ENCODE assay signal across 1 cellular context in the genomic region with DNA sequence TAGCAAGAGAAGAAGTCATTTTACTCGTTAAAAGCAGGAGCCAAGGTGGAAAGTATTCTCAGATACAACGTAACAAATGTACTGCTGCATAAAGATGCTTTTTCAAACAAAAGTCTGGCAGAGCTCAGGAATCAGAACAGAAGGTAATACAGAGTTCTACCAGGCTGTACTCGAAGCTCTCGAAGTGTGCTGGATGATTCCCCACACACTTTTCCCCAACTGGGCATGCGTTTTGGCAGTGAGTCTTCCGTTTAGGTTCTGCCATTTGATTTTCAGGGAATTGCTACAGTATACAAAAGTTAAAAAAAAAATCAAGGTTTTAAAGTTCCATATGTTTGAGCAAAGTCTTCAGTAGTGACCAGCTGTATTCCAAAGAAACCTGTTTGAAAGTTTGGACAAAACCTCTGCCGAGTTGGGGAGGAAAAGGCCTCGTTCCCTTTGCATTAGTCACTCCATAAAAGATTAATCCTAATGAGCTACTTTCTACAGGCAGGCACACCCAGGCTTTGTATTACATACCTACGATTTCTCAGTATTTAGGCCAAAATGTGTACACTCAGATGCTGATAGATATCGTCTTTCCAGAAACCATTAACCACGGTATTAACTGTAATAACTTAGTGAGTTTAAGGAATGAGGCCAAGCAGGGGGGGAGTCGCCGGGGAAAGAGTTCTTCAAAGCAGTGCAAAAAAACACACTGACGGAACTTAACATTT.
TF ChIP-seq lines count a peak whose summit lies in the region.

No MANE protein-coding gene starts in this region.

TF ChIP-seq in GM23338, 12 proteins besides CTCF, POLR2A, EP300 and RAD21 (continued from another document):
- TF ChIP-seq POLR2AphosphoS5 (IDR thresholded peaks at IDR 0.05; ENCODE audit: low read depth) (no peak), ZNF331 (CRISPR knock-in tag; IDR thresholded peaks at IDR 0.05; ENCODE audit: low read depth) (no peak), CREB1 (CRISPR knock-in tag; IDR thresholded peaks at IDR 0.05; ENCODE audit: low read depth) (no peak)
- TF ChIP-seq, protein P1, sequence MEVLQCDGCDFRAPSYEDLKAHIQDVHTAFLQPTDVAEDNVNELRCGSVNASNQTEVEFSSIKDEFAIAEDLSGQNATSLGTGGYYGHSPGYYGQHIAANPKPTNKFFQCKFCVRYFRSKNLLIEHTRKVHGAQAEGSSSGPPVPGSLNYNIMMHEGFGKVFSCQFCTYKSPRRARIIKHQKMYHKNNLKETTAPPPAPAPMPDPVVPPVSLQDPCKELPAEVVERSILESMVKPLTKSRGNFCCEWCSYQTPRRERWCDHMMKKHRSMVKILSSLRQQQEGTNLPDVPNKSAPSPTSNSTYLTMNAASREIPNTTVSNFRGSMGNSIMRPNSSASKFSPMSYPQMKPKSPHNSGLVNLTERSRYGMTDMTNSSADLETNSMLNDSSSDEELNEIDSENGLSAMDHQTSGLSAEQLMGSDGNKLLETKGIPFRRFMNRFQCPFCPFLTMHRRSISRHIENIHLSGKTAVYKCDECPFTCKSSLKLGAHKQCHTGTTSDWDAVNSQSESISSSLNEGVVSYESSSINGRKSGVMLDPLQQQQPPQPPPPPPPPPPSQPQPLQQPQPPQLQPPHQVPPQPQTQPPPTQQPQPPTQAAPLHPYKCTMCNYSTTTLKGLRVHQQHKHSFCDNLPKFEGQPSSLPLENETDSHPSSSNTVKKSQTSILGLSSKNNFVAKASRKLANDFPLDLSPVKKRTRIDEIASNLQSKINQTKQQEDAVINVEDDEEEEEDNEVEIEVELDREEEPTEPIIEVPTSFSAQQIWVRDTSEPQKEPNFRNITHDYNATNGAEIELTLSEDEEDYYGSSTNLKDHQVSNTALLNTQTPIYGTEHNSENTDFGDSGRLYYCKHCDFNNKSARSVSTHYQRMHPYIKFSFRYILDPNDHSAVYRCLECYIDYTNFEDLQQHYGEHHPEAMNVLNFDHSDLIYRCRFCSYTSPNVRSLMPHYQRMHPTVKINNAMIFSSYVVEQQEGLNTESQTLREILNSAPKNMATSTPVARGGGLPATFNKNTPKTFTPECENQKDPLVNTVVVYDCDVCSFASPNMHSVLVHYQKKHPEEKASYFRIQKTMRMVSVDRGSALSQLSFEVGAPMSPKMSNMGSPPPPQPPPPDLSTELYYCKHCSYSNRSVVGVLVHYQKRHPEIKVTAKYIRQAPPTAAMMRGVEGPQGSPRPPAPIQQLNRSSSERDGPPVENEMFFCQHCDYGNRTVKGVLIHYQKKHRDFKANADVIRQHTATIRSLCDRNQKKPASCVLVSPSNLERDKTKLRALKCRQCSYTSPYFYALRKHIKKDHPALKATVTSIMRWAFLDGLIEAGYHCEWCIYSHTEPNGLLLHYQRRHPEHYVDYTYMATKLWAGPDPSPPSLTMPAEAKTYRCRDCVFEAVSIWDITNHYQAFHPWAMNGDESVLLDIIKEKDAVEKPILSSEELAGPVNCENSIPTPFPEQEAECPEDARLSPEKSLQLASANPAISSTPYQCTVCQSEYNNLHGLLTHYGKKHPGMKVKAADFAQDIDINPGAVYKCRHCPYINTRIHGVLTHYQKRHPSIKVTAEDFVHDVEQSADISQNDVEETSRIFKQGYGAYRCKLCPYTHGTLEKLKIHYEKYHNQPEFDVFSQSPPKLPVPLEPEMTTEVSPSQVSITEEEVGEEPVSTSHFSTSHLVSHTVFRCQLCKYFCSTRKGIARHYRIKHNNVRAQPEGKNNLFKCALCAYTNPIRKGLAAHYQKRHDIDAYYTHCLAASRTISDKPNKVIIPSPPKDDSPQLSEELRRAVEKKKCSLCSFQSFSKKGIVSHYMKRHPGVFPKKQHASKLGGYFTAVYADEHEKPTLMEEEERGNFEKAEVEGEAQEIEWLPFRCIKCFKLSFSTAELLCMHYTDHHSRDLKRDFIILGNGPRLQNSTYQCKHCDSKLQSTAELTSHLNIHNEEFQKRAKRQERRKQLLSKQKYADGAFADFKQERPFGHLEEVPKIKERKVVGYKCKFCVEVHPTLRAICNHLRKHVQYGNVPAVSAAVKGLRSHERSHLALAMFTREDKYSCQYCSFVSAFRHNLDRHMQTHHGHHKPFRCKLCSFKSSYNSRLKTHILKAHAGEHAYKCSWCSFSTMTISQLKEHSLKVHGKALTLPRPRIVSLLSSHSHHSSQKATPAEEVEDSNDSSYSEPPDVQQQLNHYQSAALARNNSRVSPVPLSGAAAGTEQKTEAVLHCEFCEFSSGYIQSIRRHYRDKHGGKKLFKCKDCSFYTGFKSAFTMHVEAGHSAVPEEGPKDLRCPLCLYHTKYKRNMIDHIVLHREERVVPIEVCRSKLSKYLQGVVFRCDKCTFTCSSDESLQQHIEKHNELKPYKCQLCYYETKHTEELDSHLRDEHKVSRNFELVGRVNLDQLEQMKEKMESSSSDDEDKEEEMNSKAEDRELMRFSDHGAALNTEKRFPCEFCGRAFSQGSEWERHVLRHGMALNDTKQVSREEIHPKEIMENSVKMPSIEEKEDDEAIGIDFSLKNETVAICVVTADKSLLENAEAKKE (CRISPR knock-in tag; IDR thresholded peaks at IDR 0.05) = no peak
